Comparison of ENCODE assay signal across 1 cellular context in genomic region chr22:42733394-42733793, GRCh38. TPM values are rescaled to one million over a fixed set of nuclear protein-coding genes. Genes with fewer than 3 reads are reported as not detected.
"Had no signal": no experiment of that assay in that cellular context is flagged by ENCODE, and none has a peak within 500 bp of the region (broad histone marks: within the 10 kb centered on the region; RNA-seq: fewer than 3 reads in every experiment).

No MANE protein-coding gene starts in this region.

RNA-seq across cellular contexts. Expression of gene A4GALT, which starts 12.7 kb away (rescaled TPM):
- total RNA-seq: SK-MEL-5 had no signal
